21 cellular contexts compared by ENCODE assay signal in genomic region chr11:1947592-1948237, GRCh38. TPM values are rescaled to one million over a fixed set of nuclear protein-coding genes. Genes with fewer than 3 reads are reported as not detected.
DNase-seq lines count a peak whose midpoint lies in the region; ATAC-seq, FAIRE-seq and TF ChIP-seq lines count a peak whose summit lies in the region.
"Had no signal": no experiment of that assay in that cellular context is flagged by ENCODE, and none has a peak within 500 bp of the region (broad histone marks: within the 10 kb centered on the region; RNA-seq: fewer than 3 reads in every experiment).

No MANE protein-coding gene starts in this region.

- no peaks in the 10 kb centered on the region for H4K20me1 ChIP-seq in GM12878 (ENCODE audit: control insufficient read depth, insufficient read depth)

- TF ChIP-seq CTCF in CD8-positive, alpha-beta T cell (IDR thresholded peaks at IDR 0.05) = no peak
- TF ChIP-seq CTCF in GM12878 (IDR thresholded peaks at IDR 0.05 in 2 of 3, conservative IDR thresholded peaks at IDR 0.05 in 1 of 3; ENCODE audit: control insufficient read depth in 2 of 3, extremely low read depth in 1 of 3, insufficient read depth in 1 of 3, low read depth in 3 of 3, low read length in 3 of 3) (no peak), mucosa of descending colon (IDR thresholded peaks at IDR 0.05) (no peak), uterus (IDR thresholded peaks at IDR 0.05) (no peak)

- H3K4me1 ChIP-seq in CD8-positive, alpha-beta T cell (ENCODE audit: insufficient read depth, low read length) = no peaks in the 10 kb centered on the region
- no peaks in the 10 kb centered on the region for H3K4me1 ChIP-seq in GM12878 (ENCODE audit: control insufficient read depth, insufficient read depth, low read length)
- H3K4me1 ChIP-seq in mucosa of descending colon (ENCODE audit: low read depth) = no peaks in the 10 kb centered on the region
- no peaks in the 10 kb centered on the region for H3K4me1 ChIP-seq in uterus
- H3K4me1 ChIP-seq: parathyroid adenoma had no signal

- DNase-seq in CD8-positive, alpha-beta T cell = no peak
- DNase-seq in GM12878 (ENCODE audit: low read depth, low spot score) (no peak), mucosa of descending colon (no peak), uterus (no peak), HCEC 1CT (no peak), GM19238 (ENCODE audit: insufficient read length, low spot score) (no peak)
- DNase-seq: anterior cingulate cortex, GF-D8, glutamatergic neuron, islet precursor cell, NCI-H1436 treated with DMSO at 0.1 percent for 48 hours, NCI-H510A had no signal

- in situ Hi-C loops in GM12878 (cut with MboI) = no loop called here

- H2AFZ ChIP-seq in GM12878 (ENCODE audit: control insufficient read depth, low read depth, low read length) = no peak overlapping the region
- H2AFZ ChIP-seq: parathyroid adenoma had no signal

- no peaks in the 10 kb centered on the region for H3K27me3 Mint-ChIP-seq in CD8-positive, alpha-beta T cell (ENCODE audit: low read depth)

- TF ChIP-seq EP300 in GM12878 (IDR thresholded peaks at IDR 0.05; ENCODE audit: borderline replicate concordance in 1 of 2, control insufficient read depth in 1 of 2, low read depth in 2 of 2, low read length in 2 of 2) = no peak

- no peaks in the 10 kb centered on the region for H3K9me3 ChIP-seq in CD8-positive, alpha-beta T cell (ENCODE audit: low read length)
- H3K9me3 ChIP-seq in GM12878 (replicated peaks; ENCODE audit: control insufficient read depth, insufficient read depth, low read length) (no peaks in the 10 kb centered on the region), mucosa of descending colon (no peaks in the 10 kb centered on the region), uterus (no peaks in the 10 kb centered on the region)

- H3K27me3 ChIP-seq in CD8-positive, alpha-beta T cell (ENCODE audit: insufficient read depth, low read length) = no peaks in the 10 kb centered on the region
- H3K27me3 ChIP-seq in GM12878 (replicated peaks in 1 of 2; ENCODE audit: control insufficient read depth in 2 of 2, insufficient read depth in 2 of 2, low read length in 1 of 2) (no peaks in the 10 kb centered on the region), uterus (no peaks in the 10 kb centered on the region)

- no CpG with 5 or more reads among the region's 36 CpGs for WGBS in GM12878 (ENCODE audit: insufficient coverage, insufficient replicate concordance, low lambda C conversion rate, missing lambda C conversion rate)

- H3K36me3 Mint-ChIP-seq in CD8-positive, alpha-beta T cell = no peaks in the 10 kb centered on the region

- H3K4me3 ChIP-seq in CD8-positive, alpha-beta T cell (ENCODE audit: low read depth, low read length) = no peak overlapping the region
- H3K4me3 ChIP-seq in GM12878 (no peak overlapping the region), mucosa of descending colon (no peak overlapping the region), uterus (no peak overlapping the region)

- FAIRE-seq in GM12878 (lab: Jason Lieb, UNC) = peak; percentile 31
- FAIRE-seq: colon had no signal

- no peak overlapping the region for H3K4me2 ChIP-seq in GM12878 (ENCODE audit: control insufficient read depth, insufficient read depth)

- H3K4me3 Mint-ChIP-seq in CD8-positive, alpha-beta T cell = no peak overlapping the region

- H3K4me1 Mint-ChIP-seq in CD8-positive, alpha-beta T cell (ENCODE audit: low read depth) = no peaks in the 10 kb centered on the region

- SMC1A ChIA-PET in GM12878 (lab: Charles Lee; ENCODE audit: uncharacterized antibody, unreplicated experiment) = interaction anchor here (1.7 kb wide), 1 partner anchor 97 kb away, joined by 5 read pairs; no protein-coding TSS in a partner anchor

- H3K27ac ChIP-seq in CD8-positive, alpha-beta T cell (ENCODE audit: low read depth, low read length) = no peak overlapping the region
- H3K27ac ChIP-seq in GM12878 (ENCODE audit: control insufficient read depth, insufficient read depth) (no peak overlapping the region), uterus (no peak overlapping the region)
- H3K27ac ChIP-seq: epithelial cell of prostate, parathyroid adenoma had no signal

- TF ChIP-seq POLR2A in GM12878 (IDR thresholded peaks at IDR 0.05; ENCODE audit: low read depth, low read length) (no peak), uterus (IDR thresholded peaks at IDR 0.05) (no peak)

- intact Hi-C loops in CD8-positive, alpha-beta T cell (cut with DNase I, micrococcal nuclease) = no loop called here
- intact Hi-C loops in GM12878 (cut with micrococcal nuclease; ENCODE audit: unreplicated experiment) (no loop called here), mucosa of descending colon (cut with DNase I, micrococcal nuclease) (no loop called here), uterus (cut with DNase I; ENCODE audit: low total_unique reads) (loop anchor here (10.0 kb wide), 1 partner anchor 53 kb away; the partner anchor contains the start of gene PRR33)

- no peak for TF ChIP-seq RAD21 in GM12878 (IDR thresholded peaks at IDR 0.05; ENCODE audit: insufficient read depth, low read depth, low read length)

- no peak overlapping the region for H3K9ac ChIP-seq in GM12878 (ENCODE audit: control insufficient read depth, insufficient read depth, low read length)
- H3K9ac ChIP-seq: parathyroid adenoma had no signal

- H3K36me3 ChIP-seq in CD8-positive, alpha-beta T cell (ENCODE audit: insufficient read depth, low read length) = no peaks in the 10 kb centered on the region
- H3K36me3 ChIP-seq in GM12878 (ENCODE audit: control insufficient read depth in 2 of 2, insufficient read depth in 2 of 2, low read length in 1 of 2) (no peaks in the 10 kb centered on the region), mucosa of descending colon (ENCODE audit: low read depth) (no peaks in the 10 kb centered on the region), uterus (no peaks in the 10 kb centered on the region)

- peak; percentile 25 for ATAC-seq in CD8-positive, alpha-beta T cell
- ATAC-seq in HG02642 (IDR thresholded peaks at IDR 0.05; ENCODE audit: poor library complexity, unreplicated experiment) (peak; percentile 30), GM12878 (peak; percentile 51), mucosa of descending colon (peak; percentile 63), HG03521 (IDR thresholded peaks at IDR 0.05; ENCODE audit: unreplicated experiment) (no peak)

- no TSS peak for BruUV-seq in GM12878 (replicated peaks; lab: Mats Ljungman, UMichigan)

- no peaks in the 10 kb centered on the region for H3K9me3 Mint-ChIP-seq in CD8-positive, alpha-beta T cell
- H3K9me3 Mint-ChIP-seq: activated T-helper 2 cell treated with anti-CD3 and anti-CD28 coated beads, Interferon-gamma antibody, Interleukin-2, Interleukin-4, amounts not matched to agents 10 μg/mL and 5 μg/mL and 100 μg/mL, durations not matched to agents 14 hours and 24 hours and 36 hours had no signal

- CTCF ChIA-PET in CD8-positive, alpha-beta T cell (lab: Charles Lee) = interaction anchor here (0.7 to 6.2 kb wide), 9 partner anchors 51 to 295 kb away, joined by 3 to 34 read pairs (median 3); no protein-coding TSS in a partner anchor
- CTCF ChIA-PET in GM12878 (lab: Yijun Ruan, JAX) = interaction anchor here (0.7 to 1.7 kb wide), 5 partner anchors 45 to 295 kb away, joined by 3 to 5 read pairs (median 3); no protein-coding TSS in a partner anchor

- RAD21 ChIA-PET in GM12878 (lab: Charles Lee; ENCODE audit: unreplicated experiment) = interaction anchor here (0.6 to 1.1 kb wide), 4 partner anchors 65 to 204 kb away, joined by 3 to 4 read pairs (median 3); no protein-coding TSS in a partner anchor

- H3K79me2 ChIP-seq in GM12878 (ENCODE audit: control insufficient read depth, insufficient read depth, low read length) = no peaks in the 10 kb centered on the region
- H3K79me2 ChIP-seq: parathyroid adenoma had no signal

- POLR2A ChIA-PET in CD8-positive, alpha-beta T cell (lab: Charles Lee) = interaction anchor here (1.8 kb wide), 1 partner anchor 95 kb away, joined by 6 read pairs; the partner anchor contains the start of gene LSP1
- POLR2A ChIA-PET in GM12878 (lab: Charles Lee) = interaction anchor here (0.6 to 1.0 kb wide), 2 partner anchors 95 to 97 kb away, joined by 3 read pairs; partner anchors contain the start of gene LSP1

- H3K27ac Mint-ChIP-seq in CD8-positive, alpha-beta T cell = no peak overlapping the region
- H3K27ac Mint-ChIP-seq: activated T-helper 2 cell treated with anti-CD3 and anti-CD28 coated beads, Interferon-gamma antibody, Interleukin-2, Interleukin-4, amounts not matched to agents 10 μg/mL and 5 μg/mL and 100 μg/mL, durations not matched to agents 14 hours and 24 hours and 36 hours had no signal

RNA-seq across cellular contexts. Expression of gene MRPL23, which starts 0.6 kb away (rescaled TPM):
- 10 to 100 TPM; 31.4 to 31.7 TPM for total RNA-seq in CD8-positive, alpha-beta T cell
- 171 and 175 TPM in 2 replicates for total RNA-seq in GM12878 (2013; cell fraction: nucleolus; rRNA removed)
- total RNA-seq in GM12878 (2014; rRNA removed) (190 and 198 TPM in 2 replicates), GM12878 (2014; rRNA removed; fragmentation: Illumina TruSeq; extraction: Trizol) (103 and 111 TPM in 2 replicates), GM12878 (2021) (141 and 143 TPM in 2 replicates), mucosa of descending colon (100 to 1,000 TPM in 1 of 3 donors, 10 to 100 TPM in 2; 42.5 to 105 (median 56.1) TPM), uterus (100 to 1,000 TPM in 2 of 4 donors, 10 to 100 TPM in 2; 36.7 to 196 (median 101) TPM)
- 34.6 TPM for polyA plus RNA-seq in GM12878 (2011; ENCODE audit: low read depth)
- polyA plus RNA-seq in GM12878 (2011; rRNA removed) (48.9 and 101 TPM in 2 replicates), GM12878 (2014; fragmentation: Illumina TruSeq; extraction: Trizol) (41.6 and 97.6 TPM in 2 replicates), GM12878 (2014; fragmentation: Nextera tagmentation; extraction: Ambion mirVana) (1 to 10 TPM; 1.6 to 2.5 TPM), GM12878 (2014; rRNA removed) (201 and 230 TPM in 2 replicates), GM12878 (2016; fragmentation: Nextera tagmentation; extraction: Ambion mirVana) (100 to 1,000 TPM; 187 to 207 TPM)
- polyA plus RNA-seq in GM12878 (2011; cell fraction: cytosol; rRNA removed) = 249 and 306 TPM in 2 replicates
- polyA plus RNA-seq in GM12878 (2011; cell fraction: nucleus; rRNA removed) = 123 and 150 TPM in 2 replicates
- 101 and 133 TPM in 2 replicates for polyA plus RNA-seq in GM12878 (2012)
- 46.3 and 105 TPM in 2 replicates for polyA minus RNA-seq in GM12878 (2011; rRNA and poly(A)+ RNA removed)
- 35.0 and 42.8 TPM in 2 replicates for polyA minus RNA-seq in GM12878 (2011; cell fraction: cytosol; rRNA and poly(A)+ RNA removed)
- 35.2 and 56.3 TPM in 2 replicates for polyA minus RNA-seq in GM12878 (2011; cell fraction: nucleus; rRNA and poly(A)+ RNA removed)

RNA-seq across cellular contexts. Expression of gene TNNT3, which starts 28.2 kb away (rescaled TPM):
- total RNA-seq in CD8-positive, alpha-beta T cell = 10 to 100 TPM; 18.6 to 19.2 TPM
- 23.0 and 26.1 TPM in 2 replicates for total RNA-seq in GM12878 (2013; cell fraction: nucleolus; rRNA removed)
- total RNA-seq in GM12878 (2014; rRNA removed) (not detected in 2 replicates), GM12878 (2014; rRNA removed; fragmentation: Illumina TruSeq; extraction: Trizol) (not detected in 2 replicates), GM12878 (2021) (not detected in 2 replicates), mucosa of descending colon (1 to 10 TPM in 1 of 3 donors, under 1 TPM in 1, not detected in 1; 0.72 to 2.7 TPM), uterus (10 to 100 TPM in 2 of 4 donors, 1 to 10 TPM in 1, not detected in 1; 3.2 to 60.6 (median 29.3) TPM)
- polyA plus RNA-seq in GM12878 (2011; ENCODE audit: low read depth) = 1.0 TPM
- polyA plus RNA-seq in GM12878 (2011; rRNA removed) (0.39 and 0.50 TPM in 2 replicates), GM12878 (2014; fragmentation: Illumina TruSeq; extraction: Trizol) (0.40 TPM in 1 of 2 replicates, not detected in the other), GM12878 (2014; fragmentation: Nextera tagmentation; extraction: Ambion mirVana) (not detected), GM12878 (2014; rRNA removed) (not detected in 2 replicates), GM12878 (2016; fragmentation: Nextera tagmentation; extraction: Ambion mirVana) (not detected)
- 0.24 and 0.27 TPM in 2 replicates for polyA plus RNA-seq in GM12878 (2011; cell fraction: cytosol; rRNA removed)
- polyA plus RNA-seq in GM12878 (2011; cell fraction: nucleus; rRNA removed) = 6.6 and 8.8 TPM in 2 replicates
- 2.7 and 2.9 TPM in 2 replicates for polyA plus RNA-seq in GM12878 (2012)
- 0.29 TPM in 1 of 2 replicates, not detected in the other for polyA minus RNA-seq in GM12878 (2011; rRNA and poly(A)+ RNA removed)
- polyA minus RNA-seq in GM12878 (2011; cell fraction: cytosol; rRNA and poly(A)+ RNA removed) = not detected in 2 replicates
- 0.38 and 0.60 TPM in 2 replicates for polyA minus RNA-seq in GM12878 (2011; cell fraction: nucleus; rRNA and poly(A)+ RNA removed)
- total RNA-seq: HT-29, SK-MEL-5 had no signal

RNA-seq across cellular contexts. Expression of gene H19, which starts 49.9 kb away (rescaled TPM):
- not detected for total RNA-seq in CD8-positive, alpha-beta T cell
- total RNA-seq in GM12878 (2013; cell fraction: nucleolus; rRNA removed) = not detected in 2 replicates
- total RNA-seq in GM12878 (2014; rRNA removed) (0.11 TPM in 1 of 2 replicates, not detected in the other), GM12878 (2014; rRNA removed; fragmentation: Illumina TruSeq; extraction: Trizol) (not detected in 2 replicates), GM12878 (2021) (1.1 and 1.2 TPM in 2 replicates), mucosa of descending colon (10 to 100 TPM in 2 of 3 donors, 1 to 10 TPM in 1; 5.8 to 59.3 (median 13.5) TPM), uterus (1,000 to 10,000 TPM in 1 of 4 donors, 100 to 1,000 TPM in 3; 260 to 3,028 (median 463) TPM)
- polyA plus RNA-seq in GM12878 (2011; ENCODE audit: low read depth) = not detected
- polyA plus RNA-seq in GM12878 (2011; rRNA removed) (0.07 and 0.10 TPM in 2 replicates), GM12878 (2014; fragmentation: Illumina TruSeq; extraction: Trizol) (0.04 TPM in 1 of 2 replicates, not detected in the other), GM12878 (2014; fragmentation: Nextera tagmentation; extraction: Ambion mirVana) (not detected), GM12878 (2014; rRNA removed) (0.53 TPM in 1 of 2 replicates, not detected in the other), GM12878 (2016; fragmentation: Nextera tagmentation; extraction: Ambion mirVana) (not detected)
- polyA plus RNA-seq in GM12878 (2011; cell fraction: cytosol; rRNA removed) = not detected in 2 replicates
- polyA plus RNA-seq in GM12878 (2011; cell fraction: nucleus; rRNA removed) = 0.25 TPM in 1 of 2 replicates, not detected in the other
- 0.81 and 0.83 TPM in 2 replicates for polyA plus RNA-seq in GM12878 (2012)
- polyA minus RNA-seq in GM12878 (2011; rRNA and poly(A)+ RNA removed) = 0.66 and 0.77 TPM in 2 replicates
- polyA minus RNA-seq in GM12878 (2011; cell fraction: cytosol; rRNA and poly(A)+ RNA removed) = 1.5 TPM in 1 of 2 replicates, not detected in the other
- polyA minus RNA-seq in GM12878 (2011; cell fraction: nucleus; rRNA and poly(A)+ RNA removed) = not detected in 2 replicates
- total RNA-seq: activated T-helper 2 cell treated with anti-CD3 and anti-CD28 coated beads, Interferon-gamma antibody, Interleukin-2, Interleukin-4, amounts not matched to agents 10 μg/mL and 5 μg/mL and 100 μg/mL, durations not matched to agents 14 hours and 24 hours and 36 hours; mononuclear cell had no signal

RNA-seq across cellular contexts. Expression of gene PRR33, which starts 56.0 kb away (rescaled TPM):
- not detected for total RNA-seq in CD8-positive, alpha-beta T cell
- total RNA-seq in GM12878 (2013; cell fraction: nucleolus; rRNA removed) = not detected in 2 replicates
- total RNA-seq in GM12878 (2014; rRNA removed) = not detected in 2 replicates
- not detected in 2 replicates for total RNA-seq in GM12878 (2014; rRNA removed; fragmentation: Illumina TruSeq; extraction: Trizol)
- total RNA-seq in GM12878 (2021) = not detected in 2 replicates
- polyA plus RNA-seq in GM12878 (2011; ENCODE audit: low read depth) = 3.0 TPM
- polyA plus RNA-seq in GM12878 (2011; rRNA removed) = not detected in 2 replicates
- polyA plus RNA-seq in GM12878 (2011; cell fraction: cytosol; rRNA removed) = 0.01 TPM in 1 of 2 replicates, not detected in the other
- not detected in 2 replicates for polyA plus RNA-seq in GM12878 (2011; cell fraction: nucleus; rRNA removed)
- polyA plus RNA-seq in GM12878 (2012) = 6.1 and 10.8 TPM in 2 replicates
- not detected in 2 replicates for polyA plus RNA-seq in GM12878 (2014; fragmentation: Illumina TruSeq; extraction: Trizol)
- polyA plus RNA-seq in GM12878 (2014; fragmentation: Nextera tagmentation; extraction: Ambion mirVana) = under 1 TPM in 1 of 2 experiments, not detected in 1; 0.02 TPM
- polyA plus RNA-seq in GM12878 (2014; rRNA removed) = 0.03 TPM in 2 replicates
- polyA plus RNA-seq in GM12878 (2016; fragmentation: Nextera tagmentation; extraction: Ambion mirVana) = 1 to 10 TPM in 1 of 2 experiments, under 1 TPM in 1; 0.74 to 1.0 TPM
- not detected in 2 replicates for polyA minus RNA-seq in GM12878 (2011; rRNA and poly(A)+ RNA removed)
- polyA minus RNA-seq in GM12878 (2011; cell fraction: cytosol; rRNA and poly(A)+ RNA removed) = not detected in 2 replicates
- polyA minus RNA-seq in GM12878 (2011; cell fraction: nucleus; rRNA and poly(A)+ RNA removed) = not detected in 2 replicates
- not detected for total RNA-seq in mucosa of descending colon
- not detected for total RNA-seq in uterus
- total RNA-seq: HT-29, mononuclear cell, SK-MEL-5 had no signal

Comparison
In these comparisons a context has a peak if more than half of its experiments do, and no peak if none do; other contexts are left out.
1. RNA of gene H19, which starts 49.9 kb away (total RNA-seq): 260 to 3,028 TPM in uterus; 5.8 to 59.3 TPM in mucosa of descending colon, 0.11 to 1.2 TPM in GM12878 and not detected in CD8-positive, alpha-beta T cell; every median in the first group is over 4 times any median in the second.